In the genomic region with DNA sequence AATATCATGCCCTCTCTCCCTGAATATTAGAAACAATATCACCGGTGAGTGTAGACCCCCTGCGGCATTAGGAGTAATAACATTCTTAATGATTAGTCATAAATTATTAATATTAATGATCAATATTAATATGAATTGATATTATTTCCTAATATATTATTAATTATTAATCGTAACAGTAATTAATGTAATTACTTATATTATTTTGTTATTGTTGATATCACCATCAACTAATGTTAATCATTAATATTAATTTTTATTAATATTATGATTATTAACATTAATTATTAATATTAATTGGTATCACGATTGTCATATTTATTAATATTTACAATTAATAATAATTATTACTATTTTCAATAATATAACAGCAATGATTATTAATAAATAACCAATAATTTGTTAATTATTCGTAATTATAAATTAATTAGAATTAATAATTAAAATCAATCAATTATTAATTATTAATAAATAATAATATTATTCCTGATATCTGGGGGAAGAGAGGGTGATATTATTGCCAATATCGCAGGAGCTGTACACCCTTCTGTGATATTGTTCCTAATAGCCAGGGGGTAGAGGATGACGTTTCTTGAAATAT, we compare ENCODE assay signal across 34 cellular contexts.
"Had no signal": no experiment of that assay in that cellular context is flagged by ENCODE, and none has a peak within 500 bp of the region (broad histone marks: within the 10 kb centered on the region; RNA-seq: fewer than 3 reads in every experiment).

No MANE protein-coding gene starts in this region.

- H3K27ac ChIP-seq: ascending aorta, cardiac muscle cell, Peyer's patch had no signal

- H3K9me3 ChIP-seq: ascending aorta, Peyer's patch had no signal

- H3K4me3 ChIP-seq: ascending aorta, cardiac muscle cell, Peyer's patch had no signal

- DNase-seq: activated CD4-positive, alpha-beta T cell treated with anti-CD3 and anti-CD28 coated beads for 36 hours; activated CD4-positive, alpha-beta T cell treated with anti-CD3 and anti-CD28 coated beads, Interleukin-2, amount 10 ng/mL, durations not matched to agents 7 days and 5 days; activated CD4-positive, alpha-beta T cell treated with anti-CD3 and anti-CD28 coated beads, Interleukin-2, amount 50 U/mL, for 48 hours; activated CD8-positive, alpha-beta T cell treated with anti-CD3 and anti-CD28 coated beads, Interleukin-2, amount 10 ng/mL, durations not matched to agents 7 days and 5 days; activated gamma-delta T cell; activated naive CD4-positive, alpha-beta T cell treated with Interleukin-2 at 50 U/mL for 16 hours; activated naive CD8-positive, alpha-beta T cell treated with anti-CD3 and anti-CD28 coated beads, Interleukin-2, amount 10 ng/mL, durations not matched to agents 7 days and 5 days; activated T-cell treated with anti-CD3 and anti-CD28 coated beads, Interleukin-2, amount 50 U/mL, for 24 hours; amygdala; Kasumi-1; KG1; MM.1S; MV-4-11; NCI-H1092; NCI-H1436 treated with DMSO at 0.1 percent for 48 hours; NCI-H187; NCI-H2029 treated with DMSO at 0.1 percent for 48 hours; NCI-H2107; NCI-H2171; NCI-H2227 treated with DMSO at 0.1 percent for 48 hours; NCI-H446 treated with DMSO at 0.1 percent for 48 hours; NCI-H524; NCI-H748 treated with DMSO at 0.1 percent for 48 hours; NK-92 treated with Interleukin-12 subunit alpha and Interleukin-12 subunit beta, amount 100 ng/mL, for 24 hours; PC-3; Peyer's patch; Right ventricle myocardium superior; SW 1271; T-helper 1 cell; T-helper 2 cell; T-helper 9 cell had no signal

- ATAC-seq: activated CD4-positive, CD25-positive, alpha-beta regulatory T cell treated with anti-CD3 and anti-CD28 coated beads, Interleukin-2, amount 50 U/mL, for 24 hours; activated CD8-positive, alpha-beta T cell treated with anti-CD3 and anti-CD28 coated beads, Interleukin-2, amount 10 ng/mL, durations not matched to agents 7 days and 5 days; PC-3 had no signal

- H3K27me3 ChIP-seq: ascending aorta, cardiac muscle cell, Peyer's patch had no signal

- H3K4me1 ChIP-seq: ascending aorta, Peyer's patch had no signal

- H3K36me3 ChIP-seq: ascending aorta, cardiac muscle cell, Peyer's patch had no signal
